ENCODE assay signal across 16 cellular contexts in genomic region chr22:18549458-18550179, GRCh38. TPM values are rescaled to one million over a fixed set of nuclear protein-coding genes. Genes with fewer than 3 reads are reported as not detected.
DNase-seq lines count a peak whose midpoint lies in the region; ATAC-seq, FAIRE-seq and TF ChIP-seq lines count a peak whose summit lies in the region.
"Not testable (repeated sequence)": the region's sequence is repeated elsewhere in the genome, so short reads cannot be mapped to it uniquely, and the experiment has no call there.
"Had no signal": no experiment of that assay in that cellular context is flagged by ENCODE, and none has a peak within 500 bp of the region (broad histone marks: within the 10 kb centered on the region; RNA-seq: fewer than 3 reads in every experiment).

No MANE protein-coding gene starts in this region.

- not testable (repeated sequence) for TF ChIP-seq CTCF in K562 (IDR thresholded peaks at IDR 0.05 in 2 of 3, conservative IDR thresholded peaks at IDR 0.05 in 1 of 3; ENCODE audit: insufficient read depth in 2 of 3, low read depth in 1 of 3, low read length in 3 of 3); glutamatergic neuron (IDR thresholded peaks at IDR 0.05; ENCODE audit: partially characterized antibody, unreplicated experiment); kidney (IDR thresholded peaks at IDR 0.05; ENCODE audit: borderline replicate concordance, extremely low read depth, insufficient read depth); right lobe of liver (IDR thresholded peaks at IDR 0.05); upper lobe of right lung (IDR thresholded peaks at IDR 0.05)

- in situ Hi-C loops in K562 (cut with MboI), result loop anchor here (25.0 kb wide), 1 partner anchor 1863 kb away; no protein-coding TSS in a partner anchor

- 73% methylated on average over 8 of the region's 13 CpGs for WGBS in K562 (ENCODE audit: insufficient coverage, low coverage, missing lambda C conversion rate)
- no CpG with 5 or more reads among the region's 13 CpGs for WGBS in right lobe of liver (ENCODE audit: insufficient coverage, low coverage, low lambda C conversion rate, missing lambda C conversion rate)

- intact Hi-C loops in K562 (cut with micrococcal nuclease); kidney (cut with DNase I); right lobe of liver (cut with DNase I); upper lobe of right lung (cut with DNase I): not testable (repeated sequence)

- not testable (repeated sequence) for H3K4me2 ChIP-seq in K562 (ENCODE audit: insufficient read depth, low read length)

- not testable (repeated sequence) for H3K27me3 ChIP-seq in K562 (ENCODE audit: control insufficient read depth in 2 of 2, insufficient read depth in 2 of 2, low read length in 2 of 2); right lobe of liver; upper lobe of right lung

- H3K4me3 Mint-ChIP-seq in glutamatergic neuron (ENCODE audit: unreplicated experiment); natural killer cell treated with Interleukin-12 subunit alpha and Interleukin-12 subunit beta and Interleukin-15 and Interleukin-18, amount 100 ng/mL, for 72 hours: not testable (repeated sequence)

- not testable (repeated sequence) for H3K9me3 ChIP-seq in K562 (replicated peaks; ENCODE audit: control insufficient read depth, insufficient read depth, low read depth, low read length); kidney (ENCODE audit: control insufficient read depth in 1 of 2, low read length in 2 of 2); right lobe of liver; upper lobe of right lung

- not testable (repeated sequence) for H3K27me3 Mint-ChIP-seq in glutamatergic neuron (ENCODE audit: unreplicated experiment); natural killer cell treated with Interleukin-12 subunit alpha and Interleukin-12 subunit beta and Interleukin-15 and Interleukin-18, amount 100 ng/mL, for 72 hours

- H3K4me1 ChIP-seq in K562 (replicated peaks in 1 of 2; ENCODE audit: control insufficient read depth in 2 of 2, insufficient read depth in 2 of 2, low read length in 2 of 2); kidney (ENCODE audit: control insufficient read depth in 1 of 2, insufficient read depth in 1 of 2, low read depth in 1 of 2, low read length in 2 of 2); right lobe of liver; upper lobe of right lung: not testable (repeated sequence)

- not testable (repeated sequence) for H3K9ac ChIP-seq in K562 (ENCODE audit: insufficient read depth in 1 of 2, low read depth in 2 of 2, low read length in 2 of 2); kidney (ENCODE audit: low read length in 2 of 2)

- not testable (repeated sequence) for H3K9me1 ChIP-seq in K562 (ENCODE audit: control insufficient read depth, insufficient read depth, low read length)

- H3K36me3 ChIP-seq in K562 (ENCODE audit: control insufficient read depth, insufficient read depth, low read length); kidney (ENCODE audit: control insufficient read depth in 1 of 2, insufficient read depth in 2 of 2, low read length in 2 of 2); right lobe of liver; upper lobe of right lung: not testable (repeated sequence)

- peak overlapping the region; percentile 62 for H3K27ac Mint-ChIP-seq in glutamatergic neuron (ENCODE audit: unreplicated experiment)
- H3K27ac Mint-ChIP-seq in natural killer cell treated with Interleukin-12 subunit alpha and Interleukin-12 subunit beta and Interleukin-15 and Interleukin-18, amount 100 ng/mL, for 72 hours, result not testable (repeated sequence)

- CTCF ChIA-PET in K562 (lab: Yijun Ruan, JAX; ENCODE audit: low intra/inter-chr PET ratio), result not testable (repeated sequence)

- FAIRE-seq in K562 (lab: Jason Lieb, UNC); kidney (lab: Jason Lieb, UNC): not testable (repeated sequence)

- H2AFZ ChIP-seq in K562 (ENCODE audit: low read depth, low read length), result not testable (repeated sequence)

- BruUV-seq in K562 (replicated peaks; lab: Mats Ljungman, UMichigan), result not testable (repeated sequence)

- not testable (repeated sequence) for H3K36me3 Mint-ChIP-seq in glutamatergic neuron (ENCODE audit: unreplicated experiment); natural killer cell treated with Interleukin-12 subunit alpha and Interleukin-12 subunit beta and Interleukin-15 and Interleukin-18, amount 100 ng/mL, for 72 hours

- not testable (repeated sequence) for TF ChIP-seq EP300 in K562 (IDR thresholded peaks at IDR 0.05; ENCODE audit: low read length)

- not testable (repeated sequence) for ATAC-seq in K562; natural killer cell treated with Interleukin-12 subunit alpha and Interleukin-12 subunit beta and Interleukin-15 and Interleukin-18, amount 100 ng/mL, for 72 hours
- peak; percentile 80 for ATAC-seq in left lobe of liver
- peak; percentile 79 to 87 (median 85) for ATAC-seq in right lobe of liver
- peak; percentile 6 for ATAC-seq in upper lobe of right lung

- not testable (repeated sequence) for H3K4me1 Mint-ChIP-seq in glutamatergic neuron (ENCODE audit: low read depth, unreplicated experiment); natural killer cell treated with Interleukin-12 subunit alpha and Interleukin-12 subunit beta and Interleukin-15 and Interleukin-18, amount 100 ng/mL, for 72 hours (ENCODE audit: low read depth in 2 of 2)

- not testable (repeated sequence) for H3K9me3 Mint-ChIP-seq in glutamatergic neuron (ENCODE audit: unreplicated experiment); natural killer cell treated with Interleukin-12 subunit alpha and Interleukin-12 subunit beta and Interleukin-15 and Interleukin-18, amount 100 ng/mL, for 72 hours

- not testable (repeated sequence) for DNase-seq in K562 (ENCODE audit: extremely low read depth in 1 of 4, low spot score in 3 of 4); upper lobe of right lung
- DNase-seq in glutamatergic neuron, result peak; percentile 36
- peak; percentile 45 for DNase-seq in kidney
- peak; percentile 48 for DNase-seq in left lobe of liver (ENCODE audit: low spot score)
- DNase-seq in right lobe of liver, result peak in 2 of 3 donors; percentile 46 to 51
- DNase-seq in natural killer cell treated with Interleukin-12 subunit alpha and Interleukin-12 subunit beta and Interleukin-15 and Interleukin-18, amount 100 ng/mL, for 72 hours (ENCODE audit: low spot score), result peak; percentile 31

- TF ChIP-seq RAD21 in K562 (CRISPR knock-in tag; conservative IDR thresholded peaks at IDR 0.05 in 1 of 2, IDR thresholded peaks at IDR 0.05 in 1 of 2), result not testable (repeated sequence)

- not testable (repeated sequence) for H3K27ac ChIP-seq in K562 (ENCODE audit: extremely low read depth, low read depth, low read length); kidney (ENCODE audit: low read depth in 2 of 2, low read length in 2 of 2); right lobe of liver; upper lobe of right lung

- TF ChIP-seq POLR2A in K562 (conservative IDR thresholded peaks at IDR 0.05); right lobe of liver (IDR thresholded peaks at IDR 0.05): not testable (repeated sequence)

- not testable (repeated sequence) for H4K20me1 ChIP-seq in K562 (replicated peaks; ENCODE audit: control insufficient read depth, insufficient read depth, low read length)

- H3K4me3 ChIP-seq in K562; kidney (ENCODE audit: low read length in 2 of 2); right lobe of liver; upper lobe of right lung: not testable (repeated sequence)

- POLR2A ChIA-PET in K562 (lab: Yijun Ruan, JAX), result not testable (repeated sequence)

- H3K79me2 ChIP-seq in K562 (ENCODE audit: control insufficient read depth, insufficient read depth, low read length), result not testable (repeated sequence)

RNA-seq across cellular contexts. Expression of gene TMEM191B, which starts 22.0 kb away (rescaled TPM):
- total RNA-seq in K562 (2011; cell fraction: chromatin; rRNA removed; ENCODE audit: low replicate concordance), result 1.6 TPM in 1 of 2 replicates, not detected in the other
- total RNA-seq in K562 (2011; cell fraction: nucleolus; rRNA removed), result 2.3 and 3.7 TPM in 2 replicates
- 0.88 and 2.1 TPM in 2 replicates for total RNA-seq in K562 (2011; cell fraction: nucleoplasm; rRNA removed)
- total RNA-seq in K562 (2014; rRNA removed) (1.2 and 3.8 TPM in 2 replicates), K562 (2014; rRNA removed; fragmentation: Illumina TruSeq; extraction: Trizol) (not detected in 2 replicates), K562 (2015; rRNA removed; fragmentation: Illumina TruSeq; extraction: Trizol) (0.65 TPM in 1 of 2 replicates, not detected in the other), K562 (2021) (3.9 and 5.3 TPM in 2 replicates), glutamatergic neuron (ENCODE audit: unreplicated experiment) (42.7 TPM), kidney (5.2 TPM), left lobe of liver (0.65 TPM), right lobe of liver (1 to 10 TPM in 1 of 6 experiments, under 1 TPM in 2, not detected in 3; 0.17 to 1.1 (median 0.88) TPM), upper lobe of right lung (2.1 TPM)
- polyA plus RNA-seq in K562 (2011; rRNA removed) (0.65 and 1.7 TPM in 2 replicates), K562 (2014; fragmentation: Illumina TruSeq; extraction: Trizol) (not detected in 2 replicates), K562 (2014; fragmentation: Nextera tagmentation; extraction: Ambion mirVana) (not detected), K562 (2014; rRNA removed) (0.61 and 1.8 TPM in 2 replicates), kidney (ENCODE audit: insufficient read depth, low read depth, low replicate concordance) (10.6 TPM)
- polyA plus RNA-seq in K562 (2011; cell fraction: cytosol; rRNA removed), result 3.1 and 5.3 TPM in 2 replicates
- 10.0 and 10.4 TPM in 2 replicates for polyA plus RNA-seq in K562 (2011; cell fraction: nucleus; rRNA removed)
- polyA plus RNA-seq in K562 (2012), result 2.5 and 7.5 TPM in 2 replicates
- 0.24 TPM in 1 of 2 replicates, not detected in the other for polyA minus RNA-seq in K562 (2011; rRNA and poly(A)+ RNA removed)
- 6.0 TPM in 1 of 2 replicates, not detected in the other for polyA minus RNA-seq in K562 (2011; cell fraction: cytosol; rRNA and poly(A)+ RNA removed)
- 0.54 and 1.9 TPM in 2 replicates for polyA minus RNA-seq in K562 (2011; cell fraction: nucleus; rRNA and poly(A)+ RNA removed)
- 1 to 10 TPM; 2.2 to 3.4 TPM for total RNA-seq in natural killer cell treated with Interleukin-12 subunit alpha and Interleukin-12 subunit beta and Interleukin-15 and Interleukin-18, amount 100 ng/mL, for 72 hours
- total RNA-seq: A673, Daoy had no signal

RNA-seq across cellular contexts. Expression of gene GGTLC3, which starts 31.7 kb away (rescaled TPM):
- total RNA-seq in K562 (2011; cell fraction: chromatin; rRNA removed; ENCODE audit: low replicate concordance), result not detected in 2 replicates
- total RNA-seq in K562 (2011; cell fraction: nucleolus; rRNA removed), result not detected in 2 replicates
- not detected in 2 replicates for total RNA-seq in K562 (2011; cell fraction: nucleoplasm; rRNA removed)
- total RNA-seq in K562 (2014; rRNA removed), result not detected in 2 replicates
- not detected in 2 replicates for total RNA-seq in K562 (2014; rRNA removed; fragmentation: Illumina TruSeq; extraction: Trizol)
- not detected in 2 replicates for total RNA-seq in K562 (2015; rRNA removed; fragmentation: Illumina TruSeq; extraction: Trizol)
- not detected in 2 replicates for total RNA-seq in K562 (2021)
- not detected in 2 replicates for polyA plus RNA-seq in K562 (2011; rRNA removed)
- not detected in 2 replicates for polyA plus RNA-seq in K562 (2011; cell fraction: cytosol; rRNA removed)
- polyA plus RNA-seq in K562 (2011; cell fraction: nucleus; rRNA removed), result not detected in 2 replicates
- not detected in 2 replicates for polyA plus RNA-seq in K562 (2012)
- not detected in 2 replicates for polyA plus RNA-seq in K562 (2014; fragmentation: Illumina TruSeq; extraction: Trizol)
- not detected for polyA plus RNA-seq in K562 (2014; fragmentation: Nextera tagmentation; extraction: Ambion mirVana)
- not detected in 2 replicates for polyA plus RNA-seq in K562 (2014; rRNA removed)
- polyA minus RNA-seq in K562 (2011; rRNA and poly(A)+ RNA removed), result not detected in 2 replicates
- polyA minus RNA-seq in K562 (2011; cell fraction: cytosol; rRNA and poly(A)+ RNA removed), result not detected in 2 replicates
- not detected in 2 replicates for polyA minus RNA-seq in K562 (2011; cell fraction: nucleus; rRNA and poly(A)+ RNA removed)
- total RNA-seq in glutamatergic neuron (ENCODE audit: unreplicated experiment), result not detected
- total RNA-seq in kidney, result 6.2 TPM
- polyA plus RNA-seq in kidney (ENCODE audit: insufficient read depth, low read depth, low replicate concordance), result 2.0 TPM
- total RNA-seq in left lobe of liver, result not detected
- total RNA-seq in right lobe of liver, result not detected
- not detected for total RNA-seq in natural killer cell treated with Interleukin-12 subunit alpha and Interleukin-12 subunit beta and Interleukin-15 and Interleukin-18, amount 100 ng/mL, for 72 hours
- 13.1 TPM for total RNA-seq in upper lobe of right lung
- total RNA-seq: A673; CD4-positive, alpha-beta memory T cell; CD4-positive, CD25-positive, alpha-beta regulatory T cell; CD8-positive, alpha-beta memory T cell; Daoy; G401; GM12878 had no signal
- polyA plus RNA-seq: AG04450; CD14-positive monocyte; CD4-positive, alpha-beta memory T cell; CD4-positive, CD25-positive, alpha-beta regulatory T cell; CD8-positive, alpha-beta memory T cell; GM12878 had no signal
